In genomic region chr3:143337387-143337786, GRCh38 we compare ENCODE assay signal across 1 cellular context.
TF ChIP-seq lines count a peak whose summit lies in the region.

No MANE protein-coding gene starts in this region.

TF ChIP-seq in GM23338, 12 proteins besides CTCF, POLR2A, EP300 and RAD21 (continued from another document):
- TF ChIP-seq STAT1 (IDR thresholded peaks at IDR 0.05; ENCODE audit: unreplicated experiment) (no peak), JUNB (IDR thresholded peaks at IDR 0.05; ENCODE audit: unreplicated experiment) (no peak)
- TF ChIP-seq, protein P1, sequence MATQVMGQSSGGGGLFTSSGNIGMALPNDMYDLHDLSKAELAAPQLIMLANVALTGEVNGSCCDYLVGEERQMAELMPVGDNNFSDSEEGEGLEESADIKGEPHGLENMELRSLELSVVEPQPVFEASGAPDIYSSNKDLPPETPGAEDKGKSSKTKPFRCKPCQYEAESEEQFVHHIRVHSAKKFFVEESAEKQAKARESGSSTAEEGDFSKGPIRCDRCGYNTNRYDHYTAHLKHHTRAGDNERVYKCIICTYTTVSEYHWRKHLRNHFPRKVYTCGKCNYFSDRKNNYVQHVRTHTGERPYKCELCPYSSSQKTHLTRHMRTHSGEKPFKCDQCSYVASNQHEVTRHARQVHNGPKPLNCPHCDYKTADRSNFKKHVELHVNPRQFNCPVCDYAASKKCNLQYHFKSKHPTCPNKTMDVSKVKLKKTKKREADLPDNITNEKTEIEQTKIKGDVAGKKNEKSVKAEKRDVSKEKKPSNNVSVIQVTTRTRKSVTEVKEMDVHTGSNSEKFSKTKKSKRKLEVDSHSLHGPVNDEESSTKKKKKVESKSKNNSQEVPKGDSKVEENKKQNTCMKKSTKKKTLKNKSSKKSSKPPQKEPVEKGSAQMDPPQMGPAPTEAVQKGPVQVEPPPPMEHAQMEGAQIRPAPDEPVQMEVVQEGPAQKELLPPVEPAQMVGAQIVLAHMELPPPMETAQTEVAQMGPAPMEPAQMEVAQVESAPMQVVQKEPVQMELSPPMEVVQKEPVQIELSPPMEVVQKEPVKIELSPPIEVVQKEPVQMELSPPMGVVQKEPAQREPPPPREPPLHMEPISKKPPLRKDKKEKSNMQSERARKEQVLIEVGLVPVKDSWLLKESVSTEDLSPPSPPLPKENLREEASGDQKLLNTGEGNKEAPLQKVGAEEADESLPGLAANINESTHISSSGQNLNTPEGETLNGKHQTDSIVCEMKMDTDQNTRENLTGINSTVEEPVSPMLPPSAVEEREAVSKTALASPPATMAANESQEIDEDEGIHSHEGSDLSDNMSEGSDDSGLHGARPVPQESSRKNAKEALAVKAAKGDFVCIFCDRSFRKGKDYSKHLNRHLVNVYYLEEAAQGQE (IDR thresholded peaks at IDR 0.05; ENCODE audit: unreplicated experiment): no peak
